ENCODE assay signal across 23 cellular contexts in the genomic region with DNA sequence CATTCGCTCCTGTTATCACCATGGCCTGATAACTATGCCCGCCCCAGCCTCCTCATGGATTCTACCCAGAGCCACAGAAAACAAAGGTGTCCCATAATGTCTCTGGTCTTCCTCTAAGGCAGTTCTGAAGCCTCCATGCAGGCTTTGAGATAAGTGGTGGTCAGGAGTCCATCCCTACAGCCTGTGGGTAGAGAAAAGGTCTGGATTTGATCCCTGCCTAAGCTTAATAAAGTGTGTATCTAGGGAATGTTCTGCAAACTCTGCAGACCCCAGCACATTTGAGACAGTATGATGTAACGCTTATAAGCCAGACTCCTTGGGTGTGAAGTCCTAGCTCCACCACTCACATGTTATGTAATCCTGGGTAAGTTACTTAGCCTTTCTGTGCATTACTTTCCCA.
"Had no signal": no experiment of that assay in that cellular context is flagged by ENCODE, and none has a peak within 500 bp of the region (broad histone marks: within the 10 kb centered on the region; RNA-seq: fewer than 3 reads in every experiment).

No MANE protein-coding gene starts in this region.

- H3K9me3 Mint-ChIP-seq: IgD-negative memory B cell had no signal

- H3K36me3 Mint-ChIP-seq: IgD-negative memory B cell had no signal

- H3K4me3 ChIP-seq: K562, SJSA1, SK-N-MC had no signal

- ATAC-seq: HepG2, K562, Panc1, PC-3, Right ventricle myocardium inferior had no signal

- H3K27ac ChIP-seq: KMS-11, RWPE1, SJSA1, SK-N-MC had no signal

- H3K27ac Mint-ChIP-seq: IgD-negative memory B cell had no signal

- H3K9ac ChIP-seq: KMS-11 had no signal

- H3K27me3 ChIP-seq: SJSA1 had no signal

- H3K4me2 ChIP-seq: KMS-11 had no signal

- H3K27me3 Mint-ChIP-seq: IgD-negative memory B cell had no signal

- H3K9me3 ChIP-seq: SJSA1 had no signal

- FAIRE-seq: HepG2, K562 had no signal

- DNase-seq: Kasumi-1, MM.1S, NCI-H1092 treated with DMSO at 0.1 percent for 48 hours, NCI-H1436 treated with DMSO at 0.1 percent for 48 hours, NCI-H1694, NCI-H187 treated with DMSO at 0.1 percent for 48 hours, NCI-H2029 treated with DMSO at 0.1 percent for 48 hours, NCI-H2227 treated with DMSO at 0.1 percent for 48 hours, NCI-H510A, NCI-H524 treated with DMSO at 0.1 percent for 48 hours, NCI-H69, NCI-H774, PC-3, SIG-M5 had no signal

- H3K4me3 Mint-ChIP-seq: IgD-negative memory B cell had no signal
